ENCODE assay signal across 8 cellular contexts in the genomic region with DNA sequence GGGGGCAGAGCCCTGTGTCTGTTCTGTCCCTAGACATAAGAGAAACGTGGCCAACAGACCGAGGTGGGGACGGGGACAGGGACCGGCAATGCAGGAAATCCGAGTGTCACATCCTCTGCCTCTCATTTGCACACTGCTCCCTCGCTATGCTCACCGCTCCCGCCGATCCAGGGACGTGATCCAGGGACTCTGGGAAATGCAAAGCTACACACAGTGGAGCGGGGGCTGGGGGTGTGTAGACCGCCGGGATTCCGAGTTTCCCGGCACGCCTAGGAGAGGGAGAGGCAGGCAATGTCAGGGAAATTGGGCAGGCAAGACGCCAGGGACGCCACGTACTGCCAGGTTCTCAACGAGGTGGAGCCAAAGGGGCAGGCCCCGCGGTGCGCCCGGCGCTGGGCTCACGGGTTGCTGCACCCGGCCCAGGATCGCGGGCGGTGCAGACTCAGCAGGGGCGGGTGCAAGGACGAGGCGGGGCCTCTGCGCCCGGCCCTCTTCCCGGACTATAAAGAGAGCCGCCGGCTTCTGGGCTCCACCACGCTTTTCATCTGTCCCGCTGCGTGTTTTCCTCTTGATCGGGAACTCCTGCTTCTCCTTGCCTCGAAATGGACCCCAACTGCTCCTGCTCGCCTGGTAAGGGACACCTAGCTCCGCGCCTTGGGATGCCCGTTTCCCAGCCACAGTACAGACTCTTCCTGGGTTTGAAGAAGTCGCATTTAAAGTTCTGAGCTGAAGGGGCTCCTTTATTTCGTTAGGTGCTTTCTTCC. TPM values are rescaled to one million over a fixed set of nuclear protein-coding genes. Genes with fewer than 3 reads are reported as not detected.
DNase-seq lines count a peak whose midpoint lies in the region; ATAC-seq and TF ChIP-seq lines count a peak whose summit lies in the region.

A gene (plus strand): TSS at position 532 of the 764 bp plus-strand sequence. CDS start 71 bp downstream, at position 603.

- peak; percentile 97 for TF ChIP-seq POLR2A in GM18951 (IDR thresholded peaks at IDR 0.05; ENCODE audit: extremely low read depth, insufficient read depth, insufficient read length)

- peaks cover under 1% of the 10 kb centered on the region for H3K27me3 ChIP-seq in kidney epithelial cell (ENCODE audit: control insufficient read depth, insufficient read depth, low read length)

- DNase-seq in AG09309 (ENCODE audit: low read depth) (peak; percentile 48), NCI-H345 treated with DMSO at 0.1 percent for 48 hours (lab: John Stamatoyannopoulos, UW; ENCODE audit: unreplicated experiment) (peak; percentile 66), cerebellar cortex (ENCODE audit: low spot score) (peak; percentile 94), kidney epithelial cell (ENCODE audit: low read depth) (no peak)
- DNase-seq in stimulated activated CD4-positive, alpha-beta T cell treated with anti-CD3 and anti-CD28 coated beads, Interleukin-15, amount 100 ng/mL, for 48 hours (ENCODE audit: low read depth in 2 of 2), result peak; percentile 85

- H3K4me3 ChIP-seq in AG09309 (ENCODE audit: control insufficient read depth, low read depth, low read length) (peak within 1 kb of the TSS; percentile 66), kidney epithelial cell (ENCODE audit: low read depth, low read length) (peak within 1 kb of the TSS; percentile 42)

- H3K36me3 ChIP-seq in kidney epithelial cell (ENCODE audit: control insufficient read depth, insufficient read depth, low read length), result no peaks in the 10 kb centered on the region

- ATAC-seq in HG03175 (IDR thresholded peaks at IDR 0.05; ENCODE audit: unreplicated experiment), result peak; percentile 99
- ATAC-seq in activated CD4-positive, CD25-positive, alpha-beta regulatory T cell treated with anti-CD3 and anti-CD28 coated beads, Interleukin-2, amount 50 U/mL, for 24 hours, result peak; percentile 99

- in situ Hi-C loops in GM18951 (cut with MboI; ENCODE audit: low sequenced_read_pairs, unreplicated experiment), result no loop called here

- TF ChIP-seq CTCF in AG09309 (IDR thresholded peaks at IDR 0.05; ENCODE audit: control insufficient read depth, insufficient read depth, low read depth, low read length, missing control alignments) (no peak), kidney epithelial cell (IDR thresholded peaks at IDR 0.05; ENCODE audit: insufficient read depth, low read length, poor library complexity, severe bottlenecking) (no peak)

RNA-seq across cellular contexts. Expression of the gene that starts here (rescaled TPM):
- 18.1 and 19.6 TPM in 2 replicates for total RNA-seq in kidney epithelial cell
